ENCODE assay signal across 39 cellular contexts in the genomic region with DNA sequence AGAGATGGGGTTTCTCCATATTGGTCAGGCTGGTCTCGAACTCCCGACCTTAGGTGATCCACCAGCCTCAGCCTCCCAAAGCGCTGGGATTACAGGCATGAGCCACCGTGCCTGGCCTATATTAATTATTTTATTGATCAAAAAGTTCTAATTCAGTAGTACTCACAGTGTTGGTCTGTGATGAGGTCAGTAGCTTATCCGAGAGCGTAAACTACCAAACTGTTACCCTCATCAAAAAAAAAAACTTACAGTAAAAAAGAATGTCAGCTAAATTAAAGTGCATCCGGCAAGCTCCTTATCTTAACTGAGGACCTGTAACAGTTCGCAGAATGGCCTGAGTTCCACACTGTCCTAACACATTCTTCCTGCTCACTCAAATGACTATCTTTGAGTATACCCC.
"Had no signal": no experiment of that assay in that cellular context is flagged by ENCODE, and none has a peak within 500 bp of the region (broad histone marks: within the 10 kb centered on the region; RNA-seq: fewer than 3 reads in every experiment).

No MANE protein-coding gene starts in this region.

- H3K27ac Mint-ChIP-seq: activated naive CD4-positive, alpha-beta T cell treated with anti-CD3 and anti-CD28 coated beads for 36 hours; activated naive CD4-positive, alpha-beta T cell treated with anti-CD3 and anti-CD28 coated beads, Interleukin-2, amount 10 ng/mL, durations not matched to agents 7 days and 5 days; activated naive CD4-positive, alpha-beta T cell treated with anti-CD3 and anti-CD28 coated beads, Interleukin-2, amount 50 U/mL, for 24 hours; activated naive CD4-positive, alpha-beta T cell treated with anti-CD3 and anti-CD28 coated beads, Interleukin-2, amount 50 U/mL, for 72 hours; activated naive CD8-positive, alpha-beta T cell; activated naive CD8-positive, alpha-beta T cell treated with anti-CD3 and anti-CD28 coated beads for 36 hours; activated naive CD8-positive, alpha-beta T cell treated with anti-CD3 and anti-CD28 coated beads, Interleukin-2, amount 10 ng/mL, durations not matched to agents 7 days and 5 days; activated naive CD8-positive, alpha-beta T cell treated with anti-CD3 and anti-CD28 coated beads, Interleukin-2, amount 50 U/mL, for 24 hours; activated T-cell treated with anti-CD3 and anti-CD28 coated beads, Interleukin-2, amount 50 U/mL, for 24 hours; activated T-cell treated with anti-CD3 and anti-CD28 coated beads, Interleukin-2, amount 50 U/mL, for 72 hours; activated T-helper 1 cell treated with anti-CD3 and anti-CD28 coated beads, Interleukin-12 subunit alpha, Interleukin-12 subunit beta, Interleukin-2, Interleukin-4 antibody, amounts not matched to agents 30 ng/mL and 10 ng/mL and 1 ng/mL, durations not matched to agents 14 hours and 24 hours and 36 hours; activated T-helper 17 cell treated with anti-CD3 and anti-CD28 coated beads, Interleukin-2, amount 50 U/mL, for 72 hours; activated T-helper 2 cell treated with anti-CD3 and anti-CD28 coated beads, Interferon-gamma antibody, Interleukin-2, Interleukin-4, amounts not matched to agents 10 μg/mL and 5 μg/mL and 100 μg/mL, durations not matched to agents 14 hours and 24 hours and 36 hours; brain had no signal

- H3K27me3 Mint-ChIP-seq: activated naive CD4-positive, alpha-beta T cell treated with anti-CD3 and anti-CD28 coated beads, Interleukin-2, amount 10 ng/mL, durations not matched to agents 7 days and 5 days; activated naive CD4-positive, alpha-beta T cell treated with anti-CD3 and anti-CD28 coated beads, Interleukin-2, amount 50 U/mL, for 24 hours; activated naive CD8-positive, alpha-beta T cell; activated naive CD8-positive, alpha-beta T cell treated with anti-CD3 and anti-CD28 coated beads for 36 hours; activated naive CD8-positive, alpha-beta T cell treated with anti-CD3 and anti-CD28 coated beads, Interleukin-2, amount 10 ng/mL, durations not matched to agents 7 days and 5 days; activated naive CD8-positive, alpha-beta T cell treated with anti-CD3 and anti-CD28 coated beads, Interleukin-2, amount 50 U/mL, for 24 hours; activated T-cell treated with anti-CD3 and anti-CD28 coated beads, Interleukin-2, amount 50 U/mL, for 24 hours; activated T-helper 17 cell treated with anti-CD3 and anti-CD28 coated beads, Interleukin-2, amount 50 U/mL, for 72 hours; brain; central memory CD8-positive, alpha-beta T cell had no signal

- H3K36me3 Mint-ChIP-seq: activated naive CD4-positive, alpha-beta T cell treated with anti-CD3 and anti-CD28 coated beads, Interleukin-2, amount 10 ng/mL, durations not matched to agents 7 days and 5 days; activated naive CD4-positive, alpha-beta T cell treated with anti-CD3 and anti-CD28 coated beads, Interleukin-2, amount 50 U/mL, for 24 hours; activated naive CD4-positive, alpha-beta T cell treated with anti-CD3 and anti-CD28 coated beads, Interleukin-2, amount 50 U/mL, for 72 hours; activated naive CD8-positive, alpha-beta T cell; activated naive CD8-positive, alpha-beta T cell treated with anti-CD3 and anti-CD28 coated beads for 36 hours; activated naive CD8-positive, alpha-beta T cell treated with anti-CD3 and anti-CD28 coated beads, Interleukin-2, amount 10 ng/mL, durations not matched to agents 7 days and 5 days had no signal

- H3K9me3 Mint-ChIP-seq: activated naive CD4-positive, alpha-beta T cell treated with anti-CD3 and anti-CD28 coated beads for 36 hours; activated naive CD4-positive, alpha-beta T cell treated with anti-CD3 and anti-CD28 coated beads, Interleukin-2, amount 10 ng/mL, durations not matched to agents 7 days and 5 days; activated naive CD8-positive, alpha-beta T cell treated with anti-CD3 and anti-CD28 coated beads for 36 hours; activated naive CD8-positive, alpha-beta T cell treated with anti-CD3 and anti-CD28 coated beads, Interleukin-2, amount 10 ng/mL, durations not matched to agents 7 days and 5 days; activated naive CD8-positive, alpha-beta T cell treated with anti-CD3 and anti-CD28 coated beads, Interleukin-2, amount 50 U/mL, for 24 hours; brain had no signal

- DNase-seq: activated effector memory CD4-positive, alpha-beta T cell treated with anti-CD3 and anti-CD28 coated beads, Interleukin-2, amount 50 U/mL, for 16 hours; activated effector memory CD4-positive, alpha-beta T cell treated with Interleukin-2 at 50 U/mL for 16 hours; activated gamma-delta T cell; activated gamma-delta T cell treated with Interleukin-2 at 50 U/mL for 16 hours; activated naive CD4-positive, alpha-beta T cell; activated naive CD4-positive, alpha-beta T cell treated with anti-CD3 and anti-CD28 coated beads for 36 hours; activated naive CD4-positive, alpha-beta T cell treated with anti-CD3 and anti-CD28 coated beads, Interleukin-2, amount 10 ng/mL, durations not matched to agents 7 days and 5 days; activated naive CD4-positive, alpha-beta T cell treated with anti-CD3 and anti-CD28 coated beads, Interleukin-2, amount 50 U/mL, for 16 hours; activated naive CD4-positive, alpha-beta T cell treated with Interleukin-2 at 50 U/mL for 16 hours; activated naive CD8-positive, alpha-beta T cell treated with anti-CD3 and anti-CD28 coated beads for 36 hours; activated naive CD8-positive, alpha-beta T cell treated with anti-CD3 and anti-CD28 coated beads, Interleukin-2, amount 10 ng/mL, durations not matched to agents 7 days and 5 days; activated naive CD8-positive, alpha-beta T cell treated with anti-CD3 and anti-CD28 coated beads, Interleukin-2, amount 50 U/mL, for 24 hours; activated T-cell treated with anti-CD3 and anti-CD28 coated beads, Interleukin-2, amount 50 U/mL, for 1 hour; activated T-cell treated with anti-CD3 and anti-CD28 coated beads, Interleukin-2, amount 50 U/mL, for 24 hours; activated T-cell treated with anti-CD3 and anti-CD28 coated beads, Interleukin-2, amount 50 U/mL, for 4 hours; activated T-cell treated with anti-CD3 and anti-CD28 coated beads, Interleukin-2, amount 50 U/mL, for 48 hours; activated T-cell treated with anti-CD3 and anti-CD28 coated beads, Interleukin-2, amount 50 U/mL, for 72 hours; adrenal gland; amniotic stem cell; amygdala; anterior cingulate cortex; aorta; body of pancreas; brain microvascular endothelial cell; caudate nucleus; central memory CD4-positive, alpha-beta T cell; cerebellar nuclear complex had no signal

- H3K27me3 ChIP-seq: adrenal gland, ascending aorta, body of pancreas, brain microvascular endothelial cell, breast epithelium had no signal

- H3K4me3 ChIP-seq: adrenal gland, ascending aorta, body of pancreas, breast epithelium had no signal

- H3K9me3 ChIP-seq: adrenal gland, ascending aorta, body of pancreas, breast epithelium had no signal

- H3K36me3 ChIP-seq: adrenal gland, ascending aorta, brain microvascular endothelial cell, breast epithelium had no signal

- ATAC-seq: activated naive CD4-positive, alpha-beta T cell treated with anti-CD3 and anti-CD28 coated beads, Interleukin-2, amount 50 U/mL, for 72 hours; activated naive CD8-positive, alpha-beta T cell treated with anti-CD3 and anti-CD28 coated beads, Interleukin-2, amount 50 U/mL, for 24 hours; activated T-cell treated with anti-CD3 and anti-CD28 coated beads, Interleukin-2, amount 50 U/mL, for 4 hours; activated T-cell treated with anti-CD3 and anti-CD28 coated beads, Interleukin-2, amount 50 U/mL, for 72 hours; activated T-helper 17 cell treated with anti-CD3 and anti-CD28 coated beads, Interleukin-2, amount 50 U/mL, for 72 hours; body of pancreas had no signal

- FAIRE-seq: astrocyte, bronchial epithelial cell had no signal

- H3K4me1 ChIP-seq: adrenal gland, ascending aorta, body of pancreas, breast epithelium had no signal

- H3K4me3 Mint-ChIP-seq: activated naive CD4-positive, alpha-beta T cell treated with anti-CD3 and anti-CD28 coated beads for 36 hours; activated naive CD4-positive, alpha-beta T cell treated with anti-CD3 and anti-CD28 coated beads, Interleukin-2, amount 10 ng/mL, durations not matched to agents 7 days and 5 days; activated naive CD4-positive, alpha-beta T cell treated with anti-CD3 and anti-CD28 coated beads, Interleukin-2, amount 50 U/mL, for 24 hours; activated naive CD8-positive, alpha-beta T cell; activated naive CD8-positive, alpha-beta T cell treated with anti-CD3 and anti-CD28 coated beads for 36 hours; activated naive CD8-positive, alpha-beta T cell treated with anti-CD3 and anti-CD28 coated beads, Interleukin-2, amount 10 ng/mL, durations not matched to agents 7 days and 5 days; activated naive CD8-positive, alpha-beta T cell treated with anti-CD3 and anti-CD28 coated beads, Interleukin-2, amount 50 U/mL, for 24 hours; activated T-cell treated with anti-CD3 and anti-CD28 coated beads, Interleukin-2, amount 50 U/mL, for 24 hours; activated T-cell treated with anti-CD3 and anti-CD28 coated beads, Interleukin-2, amount 50 U/mL, for 4 hours; activated T-cell treated with anti-CD3 and anti-CD28 coated beads, Interleukin-2, amount 50 U/mL, for 72 hours; activated T-helper 1 cell treated with anti-CD3 and anti-CD28 coated beads, Interleukin-12 subunit alpha, Interleukin-12 subunit beta, Interleukin-2, Interleukin-4 antibody, amounts not matched to agents 30 ng/mL and 10 ng/mL and 1 ng/mL, durations not matched to agents 14 hours and 24 hours and 36 hours; activated T-helper 17 cell treated with anti-CD3 and anti-CD28 coated beads, Interleukin-2, amount 50 U/mL, for 72 hours; brain; central memory CD8-positive, alpha-beta T cell had no signal

- H3K27ac ChIP-seq: adrenal gland, ascending aorta, body of pancreas, brain microvascular endothelial cell, breast epithelium had no signal

- H3K4me1 Mint-ChIP-seq: activated naive CD4-positive, alpha-beta T cell treated with anti-CD3 and anti-CD28 coated beads, Interleukin-2, amount 10 ng/mL, durations not matched to agents 7 days and 5 days; activated naive CD4-positive, alpha-beta T cell treated with anti-CD3 and anti-CD28 coated beads, Interleukin-2, amount 50 U/mL, for 24 hours; activated naive CD8-positive, alpha-beta T cell treated with anti-CD3 and anti-CD28 coated beads for 36 hours; activated naive CD8-positive, alpha-beta T cell treated with anti-CD3 and anti-CD28 coated beads, Interleukin-2, amount 10 ng/mL, durations not matched to agents 7 days and 5 days; activated naive CD8-positive, alpha-beta T cell treated with anti-CD3 and anti-CD28 coated beads, Interleukin-2, amount 50 U/mL, for 24 hours; activated T-helper 17 cell treated with anti-CD3 and anti-CD28 coated beads, Interleukin-2, amount 50 U/mL, for 72 hours; central memory CD8-positive, alpha-beta T cell had no signal
